Comparison of ENCODE assay signal across 1 cellular context in genomic region chr3:180330440-180330839, GRCh38.
TF ChIP-seq lines count a peak whose summit lies in the region.

No MANE protein-coding gene starts in this region.

TF ChIP-seq in GM23338, 12 proteins besides CTCF, POLR2A, EP300 and RAD21 (continued from another document):
- TF ChIP-seq ZNF462 (CRISPR knock-in tag; IDR thresholded peaks at IDR 0.05): no peak
- no peak for TF ChIP-seq ZNF331 (CRISPR knock-in tag; IDR thresholded peaks at IDR 0.05; ENCODE audit: low read depth)
- TF ChIP-seq STAT1 (IDR thresholded peaks at IDR 0.05; ENCODE audit: unreplicated experiment): no peak
- TF ChIP-seq JUNB (IDR thresholded peaks at IDR 0.05; ENCODE audit: unreplicated experiment): no peak
- no peak for TF ChIP-seq ETS1 (IDR thresholded peaks at IDR 0.05)
